In the genomic region with DNA sequence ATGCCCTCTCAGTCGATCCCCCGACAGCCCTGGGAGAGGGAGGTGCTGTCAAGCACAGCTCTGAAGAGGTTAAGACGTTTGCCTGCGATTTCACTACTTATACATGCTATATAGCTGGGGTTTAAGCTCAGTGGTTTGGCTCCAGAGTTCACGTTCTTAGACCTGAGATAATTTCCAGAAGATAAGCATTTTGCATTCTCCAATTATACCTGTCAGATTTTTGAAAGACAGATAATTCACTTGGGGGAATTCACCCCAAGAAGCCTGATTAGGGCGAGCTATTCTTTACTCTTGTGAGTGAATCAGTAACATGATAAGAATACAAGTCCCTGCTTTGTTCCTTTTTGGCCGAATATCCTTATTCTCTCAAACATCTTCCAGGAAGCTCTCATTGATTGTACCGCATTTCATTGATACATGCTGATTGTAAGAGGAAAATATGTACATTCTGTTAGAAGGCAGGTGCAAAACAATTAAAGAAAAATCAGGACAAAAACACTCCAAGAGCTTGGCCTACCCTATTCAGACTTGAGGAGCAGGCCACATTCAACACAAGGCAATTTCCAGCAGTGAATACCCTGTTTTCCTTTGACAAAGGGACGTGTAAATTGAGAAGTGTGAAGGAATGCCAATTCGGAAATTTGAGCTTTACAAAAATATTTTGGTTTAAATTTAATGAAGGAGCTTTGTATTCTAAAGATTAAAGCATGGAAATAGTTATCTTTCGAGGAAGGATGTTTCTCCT, we compare ENCODE assay signal across 28 cellular contexts. TPM values are rescaled to one million over a fixed set of nuclear protein-coding genes. Genes with fewer than 3 reads are reported as not detected.
"Had no signal": no experiment of that assay in that cellular context is flagged by ENCODE, and none has a peak within 500 bp of the region (broad histone marks: within the 10 kb centered on the region; RNA-seq: fewer than 3 reads in every experiment).

No MANE protein-coding gene starts in this region.

- H3K27me3 ChIP-seq: body of pancreas, SJCRH30 had no signal

- H3K9me3 ChIP-seq: body of pancreas, SJCRH30, SK-N-SH had no signal

- DNase-seq: activated CD4-positive, alpha-beta T cell treated with anti-CD3 and anti-CD28 coated beads for 36 hours; activated CD8-positive, alpha-beta memory T cell treated with anti-CD3 and anti-CD28 coated beads, Interleukin-2, amount 10 ng/mL, durations not matched to agents 7 days and 5 days; activated effector memory CD4-positive, alpha-beta T cell treated with Interleukin-2 at 50 U/mL for 16 hours; activated naive CD4-positive, alpha-beta T cell; activated T-cell treated with anti-CD3 and anti-CD28 coated beads, Interleukin-2, amount 50 U/mL, for 24 hours; aorta; body of pancreas; central memory CD4-positive, alpha-beta T cell; Kasumi-1; NCI-H1048; NCI-H2029; NCI-H2107; NCI-H2171 treated with DMSO at 0.1 percent for 48 hours; NCI-H345; NCI-H510A; NCI-H526 treated with DMSO at 0.1 percent for 48 hours; NCI-H82; OCI-M1; Right ventricle myocardium superior; RPMI8226; SJCRH30; SK-N-SH; T-helper 1 cell had no signal

- H3K27ac Mint-ChIP-seq: activated CD4-positive, alpha-beta T cell treated with anti-CD3 and anti-CD28 coated beads for 36 hours; activated CD8-positive, alpha-beta memory T cell treated with anti-CD3 and anti-CD28 coated beads, Interleukin-2, amount 10 ng/mL, durations not matched to agents 7 days and 5 days; activated naive CD4-positive, alpha-beta T cell treated with anti-CD3 and anti-CD28 coated beads, Interleukin-2, amount 50 U/mL, for 24 hours; activated T-cell treated with anti-CD3 and anti-CD28 coated beads, Interleukin-2, amount 50 U/mL, for 24 hours; activated T-helper 1 cell treated with anti-CD3 and anti-CD28 coated beads, Interleukin-12 subunit alpha, Interleukin-12 subunit beta, Interleukin-2, Interleukin-4 antibody, amounts not matched to agents 30 ng/mL and 10 ng/mL and 1 ng/mL, durations not matched to agents 14 hours and 24 hours and 36 hours had no signal

- H3K36me3 ChIP-seq: SJCRH30 had no signal

- H3K36me3 Mint-ChIP-seq: activated CD8-positive, alpha-beta memory T cell treated with anti-CD3 and anti-CD28 coated beads, Interleukin-2, amount 10 ng/mL, durations not matched to agents 7 days and 5 days; activated naive CD4-positive, alpha-beta T cell treated with anti-CD3 and anti-CD28 coated beads, Interleukin-2, amount 50 U/mL, for 24 hours had no signal

- H3K4me2 ChIP-seq: SK-N-SH had no signal

- H3K4me3 Mint-ChIP-seq: activated CD4-positive, alpha-beta T cell treated with anti-CD3 and anti-CD28 coated beads for 36 hours; activated CD8-positive, alpha-beta memory T cell treated with anti-CD3 and anti-CD28 coated beads, Interleukin-2, amount 10 ng/mL, durations not matched to agents 7 days and 5 days; activated naive CD4-positive, alpha-beta T cell treated with anti-CD3 and anti-CD28 coated beads, Interleukin-2, amount 50 U/mL, for 24 hours; activated T-cell treated with anti-CD3 and anti-CD28 coated beads, Interleukin-2, amount 50 U/mL, for 24 hours; activated T-helper 1 cell treated with anti-CD3 and anti-CD28 coated beads, Interleukin-12 subunit alpha, Interleukin-12 subunit beta, Interleukin-2, Interleukin-4 antibody, amounts not matched to agents 30 ng/mL and 10 ng/mL and 1 ng/mL, durations not matched to agents 14 hours and 24 hours and 36 hours had no signal

- H3K27ac ChIP-seq: body of pancreas, SJCRH30, VCaP had no signal

- ATAC-seq: activated CD4-positive, alpha-beta T cell treated with anti-CD3 and anti-CD28 coated beads for 36 hours; activated CD8-positive, alpha-beta memory T cell treated with anti-CD3 and anti-CD28 coated beads, Interleukin-2, amount 10 ng/mL, durations not matched to agents 7 days and 5 days; body of pancreas; Panc1 had no signal

- H3K4me1 ChIP-seq: body of pancreas, SJCRH30 had no signal

- H3K4me1 Mint-ChIP-seq: activated CD4-positive, alpha-beta T cell treated with anti-CD3 and anti-CD28 coated beads for 36 hours; activated CD8-positive, alpha-beta memory T cell treated with anti-CD3 and anti-CD28 coated beads, Interleukin-2, amount 10 ng/mL, durations not matched to agents 7 days and 5 days; activated naive CD4-positive, alpha-beta T cell treated with anti-CD3 and anti-CD28 coated beads, Interleukin-2, amount 50 U/mL, for 24 hours had no signal

- H3K27me3 Mint-ChIP-seq: activated CD4-positive, alpha-beta T cell treated with anti-CD3 and anti-CD28 coated beads for 36 hours; activated CD8-positive, alpha-beta memory T cell treated with anti-CD3 and anti-CD28 coated beads, Interleukin-2, amount 10 ng/mL, durations not matched to agents 7 days and 5 days; activated naive CD4-positive, alpha-beta T cell treated with anti-CD3 and anti-CD28 coated beads, Interleukin-2, amount 50 U/mL, for 24 hours; activated T-cell treated with anti-CD3 and anti-CD28 coated beads, Interleukin-2, amount 50 U/mL, for 24 hours had no signal

- H3K4me3 ChIP-seq: body of pancreas, SJCRH30 had no signal

- H3K9me2 ChIP-seq: SK-N-SH had no signal

- H3K9ac ChIP-seq: SK-N-SH had no signal

RNA-seq across cellular contexts. Expression of gene TENM3, which starts 30.2 kb away (rescaled TPM):
- total RNA-seq: activated CD4-positive, alpha-beta T cell treated with anti-CD3 and anti-CD28 coated beads for 36 hours; activated CD8-positive, alpha-beta memory T cell treated with anti-CD3 and anti-CD28 coated beads, Interleukin-2, amount 10 ng/mL, durations not matched to agents 7 days and 5 days; activated T-helper 1 cell treated with anti-CD3 and anti-CD28 coated beads, Interleukin-12 subunit alpha, Interleukin-12 subunit beta, Interleukin-2, Interleukin-4 antibody, amounts not matched to agents 30 ng/mL and 10 ng/mL and 1 ng/mL, durations not matched to agents 14 hours and 24 hours and 36 hours; T-helper 2 cell treated with Interferon-gamma antibody and Interleukin-4, amounts not matched to agents 100 ng/mL and 5 ng/mL, for 36 hours had no signal
